Comparison of ENCODE assay signal across 28 cellular contexts in the genomic region with DNA sequence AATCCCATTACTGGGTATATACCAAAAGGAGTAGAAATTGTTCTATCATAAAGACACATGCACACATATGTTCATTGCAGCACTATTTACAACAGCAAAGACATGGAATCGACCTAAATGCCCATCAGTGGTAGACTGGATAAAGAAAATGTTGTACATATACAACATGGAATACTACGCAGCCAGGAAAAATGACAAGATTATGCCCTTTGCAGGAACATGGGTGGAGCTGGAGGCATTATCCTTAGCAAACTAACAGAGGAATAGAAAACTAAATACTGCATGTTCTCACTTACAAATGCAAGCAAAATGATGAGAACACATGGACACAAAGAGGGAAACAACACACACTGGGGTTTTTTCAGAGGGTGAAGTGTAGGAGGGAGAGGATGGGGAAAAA.
"Had no signal": no experiment of that assay in that cellular context is flagged by ENCODE, and none has a peak within 500 bp of the region (broad histone marks: within the 10 kb centered on the region; RNA-seq: fewer than 3 reads in every experiment).

No MANE protein-coding gene starts in this region.

- H3K27ac ChIP-seq: neutrophil, parathyroid adenoma, psoas muscle, right lobe of liver, sigmoid colon, stomach, thoracic aorta, thyroid gland, transverse colon, upper lobe of right lung, uterus had no signal

- FAIRE-seq: small intestine had no signal

- H3K9me3 ChIP-seq: neutrophil, psoas muscle, right lobe of liver, sigmoid colon, stomach, thoracic aorta, thyroid gland, transverse colon, upper lobe of right lung, uterus had no signal

- H3K36me3 ChIP-seq: neutrophil, right lobe of liver, sigmoid colon, stomach, thoracic aorta, thyroid gland, transverse colon, upper lobe of right lung, uterus had no signal

- H3K4me1 ChIP-seq: parathyroid adenoma, psoas muscle, right lobe of liver, sigmoid colon, transverse colon, upper lobe of right lung, uterus had no signal

- H3K27me3 Mint-ChIP-seq: progenitor cell of endocrine pancreas, type B pancreatic cell had no signal

- H3K4me3 Mint-ChIP-seq: naive thymus-derived CD4-positive, alpha-beta T cell; natural killer cell; nephron; stimulated activated effector memory CD8-positive, alpha-beta T cell treated with anti-CD3 and anti-CD28 coated beads, Interleukin-12 subunit alpha, Interleukin-12 subunit beta, amount 100 ng/mL, for 72 hours; stimulated activated naive B cell treated with anti-CD40 and anti-IgM and Interleukin-4, amounts not matched to agents 10 μg/mL and 1 μg/mL and 100 μg/mL, for 72 hours; stimulated activated naive CD8-positive, alpha-beta T cell treated with anti-CD3 and anti-CD28 coated beads, Interleukin-15, Interleukin-2, amounts not matched to agents 100 ng/mL and 50 ng/mL, for 24 hours; type B pancreatic cell had no signal

- H3K27ac Mint-ChIP-seq: naive thymus-derived CD4-positive, alpha-beta T cell; natural killer cell; nephron; progenitor cell of endocrine pancreas; stimulated activated effector memory CD8-positive, alpha-beta T cell treated with anti-CD3 and anti-CD28 coated beads, Interleukin-12 subunit alpha, Interleukin-12 subunit beta, amount 100 ng/mL, for 72 hours; stimulated activated naive B cell treated with anti-CD40 and anti-IgM and Interleukin-4, amounts not matched to agents 10 μg/mL and 1 μg/mL and 100 μg/mL, for 72 hours; stimulated activated naive CD8-positive, alpha-beta T cell treated with anti-CD3 and anti-CD28 coated beads, Interleukin-15, Interleukin-2, amounts not matched to agents 100 ng/mL and 50 ng/mL, for 24 hours; type B pancreatic cell had no signal

- H3K79me2 ChIP-seq: parathyroid adenoma had no signal

- H3K4me1 Mint-ChIP-seq: naive thymus-derived CD4-positive, alpha-beta T cell; natural killer cell; stimulated activated effector memory CD8-positive, alpha-beta T cell treated with anti-CD3 and anti-CD28 coated beads, Interleukin-12 subunit alpha, Interleukin-12 subunit beta, amount 100 ng/mL, for 72 hours had no signal

- H3K9me3 Mint-ChIP-seq: nephron had no signal

- H2AFZ ChIP-seq: parathyroid adenoma had no signal

- H3K9ac ChIP-seq: parathyroid adenoma had no signal

- H3K27me3 ChIP-seq: right lobe of liver, sigmoid colon, stomach, thyroid gland, transverse colon, upper lobe of right lung, uterus had no signal

- ATAC-seq: naive thymus-derived CD4-positive, alpha-beta T cell; natural killer cell; psoas muscle; right cardiac atrium; right lobe of liver; stimulated activated effector memory CD8-positive, alpha-beta T cell treated with anti-CD3 and anti-CD28 coated beads, Interleukin-12 subunit alpha, Interleukin-12 subunit beta, amount 100 ng/mL, for 72 hours; stimulated activated naive B cell treated with anti-CD40 and anti-IgM and Interleukin-4, amounts not matched to agents 10 μg/mL and 1 μg/mL and 100 μg/mL, for 72 hours; upper lobe of right lung had no signal

- H3K36me3 Mint-ChIP-seq: natural killer cell; stimulated activated effector memory CD8-positive, alpha-beta T cell treated with anti-CD3 and anti-CD28 coated beads, Interleukin-12 subunit alpha, Interleukin-12 subunit beta, amount 100 ng/mL, for 72 hours; type B pancreatic cell had no signal

- H3K4me3 ChIP-seq: psoas muscle, right lobe of liver, sigmoid colon, stomach, thoracic aorta, thyroid gland, transverse colon, upper lobe of right lung, uterus had no signal

- DNase-seq: naive thymus-derived CD4-positive, alpha-beta T cell; natural killer cell; nucleus accumbens; posterior cingulate gyrus; psoas muscle; right cardiac atrium; right lobe of liver; sigmoid colon; small intestine; stimulated activated CD4-positive, alpha-beta T cell treated with anti-CD3 and anti-CD28 coated beads, Interleukin-15, amount 100 ng/mL, for 24 hours; stimulated activated CD4-positive, alpha-beta T cell treated with anti-CD3 and anti-CD28 coated beads, Interleukin-2, amount 100 ng/mL, for 24 hours; stimulated activated CD4-positive, alpha-beta T cell treated with anti-CD3 and anti-CD28 coated beads, Interleukin-2, amount 100 ng/mL, for 48 hours; stimulated activated CD4-positive, alpha-beta T cell treated with anti-CD3 and anti-CD28 coated beads, Interleukin-4, amount 100 ng/mL, for 24 hours; stimulated activated naive B cell treated with anti-CD40 and anti-IgM and Interleukin-4, amounts not matched to agents 10 μg/mL and 1 μg/mL and 100 μg/mL, for 72 hours; stimulated activated naive CD4-positive, alpha-beta T cell treated with Interleukin-2 at 50 U/mL for 16 hours; stomach; thyroid gland; transverse colon; upper lobe of right lung; uterus had no signal
